ENCODE assay signal across 2 cellular contexts in the genomic region with DNA sequence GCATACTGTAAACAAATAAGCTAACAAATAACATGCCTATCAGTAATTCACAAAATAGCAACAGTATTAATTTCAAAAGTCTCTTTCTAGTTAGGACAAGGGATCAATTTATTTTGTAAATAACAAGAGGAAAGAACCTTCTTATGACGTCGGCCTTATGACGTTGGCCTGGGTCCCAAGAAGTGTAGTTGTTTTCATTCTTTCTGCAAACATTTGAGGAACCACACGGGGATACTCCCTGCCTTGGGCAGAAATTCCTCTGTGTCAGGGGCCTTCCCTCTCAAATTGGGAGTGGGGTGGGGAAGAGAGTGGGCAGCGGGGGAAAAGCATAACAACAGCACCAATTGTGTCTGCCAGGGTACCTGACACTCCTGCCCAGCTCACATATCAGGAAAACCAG.
A peak's percentile ranks its signal among the peaks of the same experiment; 100 is the strongest.
TF ChIP-seq lines count a peak whose summit lies in the region.

No MANE protein-coding gene starts in this region.

TF ChIP-seq in HCT116, 20 proteins besides CTCF, POLR2A, EP300 and RAD21:
- no peak for TF ChIP-seq ZNF274 (IDR thresholded peaks at IDR 0.05; ENCODE audit: low read depth, low read length)
- no peak for TF ChIP-seq EZH2phosphoT487 (IDR thresholded peaks at IDR 0.05; ENCODE audit: borderline replicate concordance)
- no peak for TF ChIP-seq SIN3A (IDR thresholded peaks at IDR 0.05; ENCODE audit: low read depth)
- no peak for TF ChIP-seq FOSL1 (IDR thresholded peaks at IDR 0.05; ENCODE audit: low read depth)
- TF ChIP-seq CBX3 (IDR thresholded peaks at IDR 0.05; ENCODE audit: low read depth): no peak
- TF ChIP-seq ELF1 (IDR thresholded peaks at IDR 0.05; ENCODE audit: borderline replicate concordance, low read depth): no peak
- no peak for TF ChIP-seq SRF (IDR thresholded peaks at IDR 0.05; ENCODE audit: low read depth)

TF ChIP-seq in HepG2, 621 proteins besides CTCF, POLR2A, EP300 and RAD21:
- no peak for TF ChIP-seq ZKSCAN8 (CRISPR knock-in tag; IDR thresholded peaks at IDR 0.05; ENCODE audit: borderline replicate concordance)
- peak; percentile 82 for TF ChIP-seq ZBTB21 (CRISPR knock-in tag; IDR thresholded peaks at IDR 0.05)
- TF ChIP-seq STAT5B (CRISPR knock-in tag; IDR thresholded peaks at IDR 0.05): no peak
- no peak for TF ChIP-seq ZNF879 (CRISPR knock-in tag; IDR thresholded peaks at IDR 0.05)
- TF ChIP-seq CREB1 (IDR thresholded peaks at IDR 0.05): peak; percentile 71
- peak; percentile 36; the same call in 1 of the 2 replicates for TF ChIP-seq CREB1 (CRISPR knock-in tag; IDR thresholded peaks at IDR 0.05)
- TF ChIP-seq ATF7 (IDR thresholded peaks at IDR 0.05): peak; percentile 26; the same call in 1 of the 2 replicates
- no peak for TF ChIP-seq ATF7 (CRISPR knock-in tag; IDR thresholded peaks at IDR 0.05)
- TF ChIP-seq ZNF333 (CRISPR knock-in tag; IDR thresholded peaks at IDR 0.05; ENCODE audit: borderline replicate concordance): no peak
- no peak for TF ChIP-seq PITX1 (CRISPR knock-in tag; IDR thresholded peaks at IDR 0.05)
- TF ChIP-seq CREM (IDR thresholded peaks at IDR 0.05): peak; percentile 18; the same call in 1 of the 2 replicates
- TF ChIP-seq CREM (CRISPR knock-in tag; IDR thresholded peaks at IDR 0.05): no peak
- TF ChIP-seq NFIB (CRISPR knock-in tag; IDR thresholded peaks at IDR 0.05; ENCODE audit: borderline replicate concordance): no peak
- no peak for TF ChIP-seq ZNF143 (CRISPR knock-in tag; IDR thresholded peaks at IDR 0.05)
